8 cellular contexts compared by ENCODE assay signal in genomic region chr10:46418283-46418682, GRCh38. TPM values are rescaled to one million over a fixed set of nuclear protein-coding genes. Genes with fewer than 3 reads are reported as not detected.
"Had no signal": no experiment of that assay in that cellular context is flagged by ENCODE, and none has a peak within 500 bp of the region (broad histone marks: within the 10 kb centered on the region; RNA-seq: fewer than 3 reads in every experiment).

No MANE protein-coding gene starts in this region.

RNA-seq across cellular contexts. Expression of gene ANXA8L1, which starts 42.7 kb away (rescaled TPM):
- total RNA-seq: activated B cell treated with CpG ODN at 0.5 μM for 24 hours; activated CD4-positive, alpha-beta memory T cell treated with anti-CD3 and anti-CD28 coated beads for 36 hours; activated naive CD4-positive, alpha-beta T cell treated with anti-CD3 and anti-CD28 coated beads for 36 hours; activated naive CD4-positive, alpha-beta T cell treated with anti-CD3 and anti-CD28 coated beads, Interleukin-2, amount 50 U/mL, for 72 hours; activated T-cell treated with anti-CD3 and anti-CD28 coated beads, Interleukin-2, amount 50 U/mL, for 4 hours; activated T-helper 1 cell treated with anti-CD3 and anti-CD28 coated beads, Interleukin-12 subunit alpha, Interleukin-12 subunit beta, Interleukin-2, Interleukin-4 antibody, amounts not matched to agents 30 ng/mL and 10 ng/mL and 1 ng/mL, durations not matched to agents 14 hours and 24 hours and 36 hours; body of pancreas had no signal

RNA-seq across cellular contexts. Expression of gene NPY4R, which starts 47.5 kb away (rescaled TPM):
- total RNA-seq: activated B cell treated with CpG ODN at 0.5 μM for 24 hours; activated CD4-positive, alpha-beta memory T cell treated with anti-CD3 and anti-CD28 coated beads for 36 hours; activated naive CD4-positive, alpha-beta T cell treated with anti-CD3 and anti-CD28 coated beads for 36 hours; activated naive CD4-positive, alpha-beta T cell treated with anti-CD3 and anti-CD28 coated beads, Interleukin-2, amount 50 U/mL, for 72 hours; activated T-cell treated with anti-CD3 and anti-CD28 coated beads, Interleukin-2, amount 50 U/mL, for 4 hours; activated T-helper 1 cell treated with anti-CD3 and anti-CD28 coated beads, Interleukin-12 subunit alpha, Interleukin-12 subunit beta, Interleukin-2, Interleukin-4 antibody, amounts not matched to agents 30 ng/mL and 10 ng/mL and 1 ng/mL, durations not matched to agents 14 hours and 24 hours and 36 hours; body of pancreas; breast epithelium had no signal
